ENCODE assay signal across 17 cellular contexts in the genomic region with DNA sequence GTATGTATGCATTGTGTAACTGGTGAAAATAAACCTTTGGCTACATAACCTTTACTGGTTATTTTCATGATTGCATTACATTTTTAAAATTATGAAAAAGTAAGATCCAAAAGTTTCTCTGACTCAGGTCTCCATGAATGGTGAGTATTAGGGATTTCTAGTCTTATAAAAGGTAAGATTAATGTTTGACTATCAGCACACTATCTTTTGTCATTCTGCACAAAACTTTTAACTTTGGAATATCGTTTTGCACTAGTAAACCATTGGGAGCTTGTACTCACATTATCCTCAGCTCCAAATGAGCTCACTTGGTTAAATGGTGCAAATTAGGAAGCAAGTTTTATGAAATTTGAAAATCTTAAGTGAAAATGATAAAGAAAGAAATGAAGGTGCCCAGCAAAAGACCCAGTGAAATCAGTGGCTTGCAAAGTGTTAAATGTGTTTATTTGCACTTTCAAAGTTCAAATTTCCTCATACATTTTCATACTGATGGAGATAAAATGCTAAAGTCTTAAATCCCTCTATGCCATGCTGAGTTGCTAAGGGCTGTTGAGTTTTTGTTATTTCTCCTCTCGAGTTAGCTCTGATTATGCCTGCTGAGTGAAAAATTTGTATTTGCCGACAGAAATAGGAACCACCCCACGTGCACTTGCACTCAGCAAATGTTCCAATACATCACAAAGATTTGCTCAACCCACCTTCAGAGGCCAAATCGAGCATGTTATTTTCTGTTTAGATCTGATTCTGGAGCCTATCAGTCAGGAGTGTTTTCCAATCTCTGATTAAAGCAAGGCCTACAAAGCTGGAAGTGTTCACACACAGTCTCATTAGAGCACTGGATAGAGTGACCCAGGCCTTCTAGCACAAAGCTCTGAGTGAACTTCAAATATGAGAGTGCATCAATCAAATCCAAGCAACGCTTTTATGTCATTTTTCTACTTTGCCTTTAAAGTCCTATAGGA.
"Had no signal": no experiment of that assay in that cellular context is flagged by ENCODE, and none has a peak within 500 bp of the region (broad histone marks: within the 10 kb centered on the region; RNA-seq: fewer than 3 reads in every experiment).

No MANE protein-coding gene starts in this region.

- H3K4me3 Mint-ChIP-seq: activated naive CD8-positive, alpha-beta T cell treated with anti-CD3 and anti-CD28 coated beads for 36 hours; activated T-helper 1 cell treated with anti-CD3 and anti-CD28 coated beads, Interleukin-12 subunit alpha, Interleukin-12 subunit beta, Interleukin-2, Interleukin-4 antibody, amounts not matched to agents 30 ng/mL and 10 ng/mL and 1 ng/mL, durations not matched to agents 14 hours and 24 hours and 36 hours; effector memory CD8-positive, alpha-beta T cell had no signal

- H2AFZ ChIP-seq: hepatocyte had no signal

- H3K36me3 Mint-ChIP-seq: activated naive CD8-positive, alpha-beta T cell treated with anti-CD3 and anti-CD28 coated beads for 36 hours had no signal

- H3K36me3 ChIP-seq: cardiac muscle cell, neutrophil, tibial artery, uterus, WERI-Rb-1 had no signal

- H3K27me3 Mint-ChIP-seq: activated naive CD8-positive, alpha-beta T cell treated with anti-CD3 and anti-CD28 coated beads for 36 hours; effector memory CD8-positive, alpha-beta T cell had no signal

- H3K27me3 ChIP-seq: cardiac muscle cell, foreskin keratinocyte, hepatocyte, neutrophil, tibial artery, uterus had no signal

- H3K4me2 ChIP-seq: hepatocyte had no signal

- H3K4me1 ChIP-seq: foreskin keratinocyte, tibial artery, uterus had no signal

- H3K27ac Mint-ChIP-seq: activated naive CD8-positive, alpha-beta T cell treated with anti-CD3 and anti-CD28 coated beads for 36 hours; activated T-helper 1 cell treated with anti-CD3 and anti-CD28 coated beads, Interleukin-12 subunit alpha, Interleukin-12 subunit beta, Interleukin-2, Interleukin-4 antibody, amounts not matched to agents 30 ng/mL and 10 ng/mL and 1 ng/mL, durations not matched to agents 14 hours and 24 hours and 36 hours; effector memory CD8-positive, alpha-beta T cell had no signal

- H3K27ac ChIP-seq: cardiac muscle cell, foreskin keratinocyte, hepatocyte, neutrophil, tibial artery, uterus, WERI-Rb-1 had no signal

- H3K79me2 ChIP-seq: hepatocyte had no signal

- H3K4me3 ChIP-seq: cardiac muscle cell, hepatocyte, tibial artery, uterus had no signal

- H3K9me3 ChIP-seq: neutrophil, tibial artery, uterus had no signal

- H3K4me1 Mint-ChIP-seq: activated naive CD8-positive, alpha-beta T cell treated with anti-CD3 and anti-CD28 coated beads for 36 hours had no signal

- ATAC-seq: effector memory CD8-positive, alpha-beta T cell; foreskin keratinocyte had no signal

- H3K9me3 Mint-ChIP-seq: activated naive CD8-positive, alpha-beta T cell treated with anti-CD3 and anti-CD28 coated beads for 36 hours had no signal

- DNase-seq: activated CD4-positive, alpha-beta T cell treated with anti-CD3 and anti-CD28 coated beads for 1 hour; activated naive CD8-positive, alpha-beta T cell treated with anti-CD3 and anti-CD28 coated beads for 36 hours; amniotic stem cell; effector memory CD8-positive, alpha-beta T cell; foreskin keratinocyte; islet precursor cell; stimulated activated CD8-positive, alpha-beta memory T cell treated with anti-CD3 and anti-CD28 coated beads, Interleukin-4, amount 100 ng/mL, for 48 hours; stimulated activated naive CD4-positive, alpha-beta T cell; SW 1271; T-helper 2 cell; tibial artery; uterus; WERI-Rb-1 had no signal
